In genomic region chr3:172836390-172836997, GRCh38 we compare ENCODE assay signal across 1 cellular context.
A peak's percentile ranks its signal among the peaks of the same experiment; 100 is the strongest.
TF ChIP-seq lines count a peak whose summit lies in the region.

No MANE protein-coding gene starts in this region.

TF ChIP-seq in K562, 482 proteins besides CTCF, POLR2A, EP300 and RAD21 (continued from another document):
- TF ChIP-seq ZBTB40 (IDR thresholded peaks at IDR 0.05): 0 out of 2 replicates have a peak, but pooled peaks have one; percentile 48
- no peak for TF ChIP-seq ZBTB40 (CRISPR knock-in tag; IDR thresholded peaks at IDR 0.05)
- no peak for TF ChIP-seq ZNF512 (tag; IDR thresholded peaks at IDR 0.05)
- TF ChIP-seq MTA2 (IDR thresholded peaks at IDR 0.05; ENCODE audit: low read depth): no peak
- no peak for TF ChIP-seq SMAD3 (CRISPR knock-in tag; conservative IDR thresholded peaks at IDR 0.05)
- TF ChIP-seq ZNF140 (CRISPR knock-in tag; IDR thresholded peaks at IDR 0.05): no peak
